8 cellular contexts compared by ENCODE assay signal in genomic region chr7:155296788-155297516, GRCh38. TPM values are rescaled to one million over a fixed set of nuclear protein-coding genes. Genes with fewer than 3 reads are reported as not detected.
DNase-seq lines count a peak whose midpoint lies in the region; ATAC-seq and TF ChIP-seq lines count a peak whose summit lies in the region.

No MANE protein-coding gene starts in this region.

- POLR2A ChIA-PET in HEK293 (lab: Yijun Ruan, JAX): interaction anchor here (0.6 to 4.5 kb wide), 8 partner anchors 9 to 294 kb away, joined by 3 to 16 read pairs (median 9); partner anchors contain the start of gene PAXIP1

- ATAC-seq in activated CD4-positive, CD25-positive, alpha-beta regulatory T cell treated with anti-CD3 and anti-CD28 coated beads, Interleukin-2, amount 50 U/mL, for 24 hours: peak; percentile 53 to 55

- H3K4me3 ChIP-seq in HEK293 (ENCODE audit: low read depth, low read length) (peak overlapping the region; percentile 47), MG63 (peak overlapping the region; percentile 55)

- peak; percentile 84 for DNase-seq in MG63
- DNase-seq in cerebellar cortex (ENCODE audit: low spot score): peak; percentile 32
- peak; percentile 15 for DNase-seq in kidney glomerular epithelial cell (lab: John Stamatoyannopoulos, UW)
- peak; percentile 80 for DNase-seq in stimulated activated CD4-positive, alpha-beta T cell treated with anti-CD3 and anti-CD28 coated beads, Interleukin-2, amount 100 ng/mL, for 4 hours (ENCODE audit: low read depth)
- no peak for DNase-seq in ecto neural progenitor cell (ENCODE audit: low spot score)

- H3K9me3 ChIP-seq in HEK293 (ENCODE audit: control insufficient read depth, insufficient read depth, low read depth, low read length) (no peaks in the 10 kb centered on the region), MG63 (no peaks in the 10 kb centered on the region)

- peak overlapping the region; percentile 91 for H3K27ac ChIP-seq in HEK293 (ENCODE audit: extremely low read depth, low read depth, low read length)

- TF ChIP-seq CTCF in GM12874 (IDR thresholded peaks at IDR 0.05; ENCODE audit: insufficient read depth, low read depth, low read length): peak; percentile 56
- peak; percentile 80 for TF ChIP-seq CTCF in HEK293 (tag by site-specific recombination; IDR thresholded peaks at IDR 0.05)

- CTCF ChIA-PET in HEK293 (lab: Yijun Ruan, JAX): interaction anchor here (0.6 to 2.0 kb wide), 8 partner anchors 22 to 315 kb away, joined by 3 to 4 read pairs (median 3); no protein-coding TSS in a partner anchor

- H3K27me3 ChIP-seq in MG63: no peaks in the 10 kb centered on the region

- H3K36me3 ChIP-seq in HEK293 (ENCODE audit: control insufficient read depth in 2 of 2, insufficient read depth in 1 of 2, low read length in 2 of 2) (peaks cover 0 to 9% of the 10 kb centered on the region in 2 experiments; a peak in 2 of 3 replicates), MG63 (no peaks in the 10 kb centered on the region)

- H3K4me1 ChIP-seq in HEK293 (ENCODE audit: control insufficient read depth, insufficient read depth, low read length): peaks cover 3% of the 10 kb centered on the region; the same call in 1 of the 2 replicates

TF ChIP-seq in HEK293, 187 proteins besides CTCF, POLR2A, EP300 and RAD21 (continues in another document):
- TF ChIP-seq YY1 (tag by site-specific recombination; IDR thresholded peaks at IDR 0.05): peak; percentile 50
- TF ChIP-seq KLF16 (tag by site-specific recombination; IDR thresholded peaks at IDR 0.05): peak; percentile 56; the same call in 1 of the 2 replicates
- TF ChIP-seq ZNF341 (tag by site-specific recombination; IDR thresholded peaks at IDR 0.05; ENCODE audit: low read depth): peak; percentile 56
- TF ChIP-seq ZNF132 (tag by site-specific recombination; IDR thresholded peaks at IDR 0.05; ENCODE audit: borderline replicate concordance): no peak
- peak; percentile 38; the same call in 1 of the 2 replicates for TF ChIP-seq SP7 (tag by site-specific recombination; IDR thresholded peaks at IDR 0.05)
- TF ChIP-seq, protein P1, sequence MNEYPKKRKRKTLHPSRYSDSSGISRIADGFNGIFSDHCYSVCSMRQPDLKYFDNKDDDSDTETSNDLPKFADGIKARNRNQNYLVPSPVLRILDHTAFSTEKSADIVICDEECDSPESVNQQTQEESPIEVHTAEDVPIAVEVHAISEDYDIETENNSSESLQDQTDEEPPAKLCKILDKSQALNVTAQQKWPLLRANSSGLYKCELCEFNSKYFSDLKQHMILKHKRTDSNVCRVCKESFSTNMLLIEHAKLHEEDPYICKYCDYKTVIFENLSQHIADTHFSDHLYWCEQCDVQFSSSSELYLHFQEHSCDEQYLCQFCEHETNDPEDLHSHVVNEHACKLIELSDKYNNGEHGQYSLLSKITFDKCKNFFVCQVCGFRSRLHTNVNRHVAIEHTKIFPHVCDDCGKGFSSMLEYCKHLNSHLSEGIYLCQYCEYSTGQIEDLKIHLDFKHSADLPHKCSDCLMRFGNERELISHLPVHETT (tag by site-specific recombination; IDR thresholded peaks at IDR 0.05): 0 out of 2 replicates have a peak, but pooled peaks have one; percentile 9
- TF ChIP-seq HOXC10 (CRISPR knock-in tag; IDR thresholded peaks at IDR 0.05): no peak
- TF ChIP-seq ZNF548 (tag by site-specific recombination; IDR thresholded peaks at IDR 0.05): no peak
- TF ChIP-seq ZBTB48 (tag by site-specific recombination; IDR thresholded peaks at IDR 0.05): peak; percentile 40; the same call in 1 of the 2 replicates
- 0 out of 2 replicates have a peak, but pooled peaks have one; percentile 21 for TF ChIP-seq YY2 (tag by site-specific recombination; IDR thresholded peaks at IDR 0.05)
- no peak for TF ChIP-seq ZSCAN16 (tag by site-specific recombination; IDR thresholded peaks at IDR 0.05)
- peak; percentile 37; the same call in 1 of the 2 replicates for TF ChIP-seq ZFP37 (tag by site-specific recombination; IDR thresholded peaks at IDR 0.05)
- peak; percentile 28; the same call in 1 of the 2 replicates for TF ChIP-seq ZIC2 (tag by site-specific recombination; IDR thresholded peaks at IDR 0.05)
- TF ChIP-seq ZNF140 (tag by site-specific recombination; IDR thresholded peaks at IDR 0.05): no peak
- TF ChIP-seq ZBTB10 (tag by site-specific recombination; IDR thresholded peaks at IDR 0.05): no peak
- peak; percentile 53 for TF ChIP-seq ZNF660 (tag by site-specific recombination; IDR thresholded peaks at IDR 0.05)
- peak; percentile 70; the same call in 1 of the 2 replicates for TF ChIP-seq ZBTB20 (tag by site-specific recombination; IDR thresholded peaks at IDR 0.05)
- TF ChIP-seq ZBTB17 (tag by site-specific recombination; IDR thresholded peaks at IDR 0.05): 0 out of 2 replicates have a peak, but pooled peaks have one; percentile 33
- 0 out of 2 replicates have a peak, but pooled peaks have one; percentile 22 for TF ChIP-seq ZFP69B (tag by site-specific recombination; IDR thresholded peaks at IDR 0.05)
- TF ChIP-seq ZBTB26 (tag by site-specific recombination; optimal IDR thresholded peaks at IDR 0.05): peak; percentile 77
- 0 out of 2 replicates have a peak, but pooled peaks have one; percentile 24 for TF ChIP-seq KLF1 (tag by site-specific recombination; IDR thresholded peaks at IDR 0.05)
- no peak for TF ChIP-seq ZNF266 (tag by site-specific recombination; IDR thresholded peaks at IDR 0.05; ENCODE audit: low read depth)
- no peak for TF ChIP-seq ZNF23 (tag by site-specific recombination; IDR thresholded peaks at IDR 0.05; ENCODE audit: borderline replicate concordance)

RNA-seq across cellular contexts. Expression of gene INSIG1, which starts 0.7 kb away (rescaled TPM):
- total RNA-seq in MG63 (2014; rRNA removed; shearing (Covaris generic); ENCODE audit: low replicate concordance): 45.7 and 72.3 TPM in 2 replicates
